29 cellular contexts compared by ENCODE assay signal in the genomic region with DNA sequence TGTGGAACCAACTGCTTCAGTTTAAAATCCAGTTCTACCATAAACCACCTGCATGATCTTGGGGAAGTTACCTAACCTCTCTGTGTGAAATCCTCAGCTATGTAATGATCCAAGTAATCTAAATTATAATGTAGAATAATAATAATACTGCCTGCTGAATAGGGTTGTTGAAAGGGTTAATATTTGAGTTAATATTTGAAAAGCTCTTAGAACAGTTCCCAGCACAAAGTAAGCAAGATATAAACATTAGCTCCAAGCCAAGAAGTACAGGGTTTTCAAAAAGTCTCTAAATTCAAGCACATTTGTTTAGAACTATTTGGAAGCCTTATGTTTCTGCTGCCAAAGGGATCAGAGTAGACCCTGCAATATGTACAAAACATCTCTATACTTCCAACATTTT.
DNase-seq lines count a peak whose midpoint lies in the region; ATAC-seq and TF ChIP-seq lines count a peak whose summit lies in the region.
"Had no signal": no experiment of that assay in that cellular context is flagged by ENCODE, and none has a peak within 500 bp of the region (broad histone marks: within the 10 kb centered on the region; RNA-seq: fewer than 3 reads in every experiment).

No MANE protein-coding gene starts in this region.

- TF ChIP-seq POLR2A in gastroesophageal sphincter (IDR thresholded peaks at IDR 0.05) (no peak), uterus (IDR thresholded peaks at IDR 0.05) (no peak), sigmoid colon (IDR thresholded peaks at IDR 0.05) (no peak)

- H3K27me3 ChIP-seq in heart right ventricle (peaks cover 0 to 51% (median 0%) of the 10 kb centered on the region in 7 donors), gastroesophageal sphincter (no peaks in the 10 kb centered on the region), neutrophil (no peaks in the 10 kb centered on the region), uterus (no peaks in the 10 kb centered on the region), HAP-1 (ENCODE audit: low read depth) (no peaks in the 10 kb centered on the region), sigmoid colon (no peaks in the 10 kb centered on the region)

- intact Hi-C loops in heart right ventricle (cut with DNase I), result no loop called here
- intact Hi-C loops in Right ventricle myocardium superior (cut with DNase I), result no loop called here
- intact Hi-C loops in uterus (cut with DNase I; ENCODE audit: low total_unique reads), result no loop called here
- intact Hi-C loops in sigmoid colon (cut with DNase I), result no loop called here

- H3K4me1 ChIP-seq in heart right ventricle (peaks cover 0 to 47% (median 13%) of the 10 kb centered on the region in 9 donors), gastroesophageal sphincter (peaks cover 0 to 26% (median 0%) of the 10 kb centered on the region in 3 donors), neutrophil (ENCODE audit: control insufficient read depth in 1 of 2, insufficient read depth in 1 of 2, low read depth in 1 of 2, low read length in 1 of 2) (peaks cover 0 to 13% of the 10 kb centered on the region in 2 experiments), uterus (peaks cover 0 to 3% of the 10 kb centered on the region in 2 donors), HAP-1 (0 out of 2 replicates have a peak, but pooled peaks cover 4% of the 10 kb centered on the region), sigmoid colon (peaks cover 0 to 10% (median 4%) of the 10 kb centered on the region in 4 donors)
- H3K4me1 ChIP-seq: Caco-2, psoas muscle had no signal

- no peak for ATAC-seq in heart right ventricle
- ATAC-seq in Right ventricle myocardium superior (ENCODE audit: poor library complexity), result no peak
- ATAC-seq in gastroesophageal sphincter, result no peak
- ATAC-seq: activated CD4-positive, CD25-positive, alpha-beta regulatory T cell treated with anti-CD3 and anti-CD28 coated beads, Interleukin-2, amount 50 U/mL, for 24 hours; activated CD8-positive, alpha-beta memory T cell treated with anti-CD3 and anti-CD28 coated beads, Interleukin-2, amount 10 ng/mL, durations not matched to agents 7 days and 5 days; activated T-cell treated with anti-CD3 and anti-CD28 coated beads, Interleukin-2, amount 50 U/mL, for 4 hours; left colon; PC-3; psoas muscle had no signal

- TF ChIP-seq CTCF in heart right ventricle (IDR thresholded peaks at IDR 0.05) (no peak), gastroesophageal sphincter (IDR thresholded peaks at IDR 0.05) (no peak), neutrophil (IDR thresholded peaks at IDR 0.05) (no peak), uterus (IDR thresholded peaks at IDR 0.05) (no peak), sigmoid colon (IDR thresholded peaks at IDR 0.05) (no peak)

- H3K9me3 ChIP-seq in heart right ventricle (peaks cover 0 to 10% (median 0%) of the 10 kb centered on the region in 11 donors), gastroesophageal sphincter (no peaks in the 10 kb centered on the region), neutrophil (no peaks in the 10 kb centered on the region), uterus (no peaks in the 10 kb centered on the region), HAP-1 (no peaks in the 10 kb centered on the region; the same call in 1 of the 2 replicates), sigmoid colon (no peaks in the 10 kb centered on the region)
- H3K9me3 ChIP-seq: Caco-2, psoas muscle had no signal

- DNase-seq in heart right ventricle (no peak), Right ventricle myocardium superior (no peak), uterus (no peak), HAP-1 (ENCODE audit: low spot score in 2 of 2) (no peak), KG1 (lab: John Stamatoyannopoulos, UW) (no peak), sigmoid colon (no peak)
- DNase-seq: activated CD4-positive, alpha-beta T cell treated with anti-CD3 and anti-CD28 coated beads, Interleukin-2, amount 50 U/mL, for 4 hours; activated CD8-positive, alpha-beta memory T cell treated with anti-CD3 and anti-CD28 coated beads, Interleukin-2, amount 10 ng/mL, durations not matched to agents 7 days and 5 days; activated gamma-delta T cell treated with Interleukin-2 at 50 U/mL for 16 hours; activated naive CD8-positive, alpha-beta T cell treated with anti-CD3 and anti-CD28 coated beads, Interleukin-2, amount 10 ng/mL, durations not matched to agents 7 days and 5 days; activated T-cell treated with anti-CD3 and anti-CD28 coated beads, Interleukin-2, amount 50 U/mL, for 4 hours; Caco-2; central memory CD4-positive, alpha-beta T cell; DND-41; GM23248; immature natural killer cell; left colon; NCI-H1092 treated with DMSO at 0.1 percent for 48 hours; NCI-H187 treated with DMSO at 0.1 percent for 48 hours; NCI-H2171; NCI-H510A; PC-3; psoas muscle; stimulated activated CD4-positive, alpha-beta T cell treated with anti-CD3 and anti-CD28 coated beads, Interleukin-4, amount 100 ng/mL, for 24 hours; T-helper 2 cell had no signal

- in situ Hi-C loops in HAP-1 (cut with MboI; ENCODE audit: low sequenced_read_pairs), result no loop called here

- H3K36me3 ChIP-seq in heart right ventricle (no peaks in the 10 kb centered on the region), gastroesophageal sphincter (no peaks in the 10 kb centered on the region), neutrophil (no peaks in the 10 kb centered on the region), uterus (no peaks in the 10 kb centered on the region), HAP-1 (replicated peaks) (no peaks in the 10 kb centered on the region), sigmoid colon (no peaks in the 10 kb centered on the region)

- TF ChIP-seq EP300 in gastroesophageal sphincter (IDR thresholded peaks at IDR 0.05) (no peak), sigmoid colon (IDR thresholded peaks at IDR 0.05) (no peak)

- H3K4me3 ChIP-seq in heart right ventricle (no peak overlapping the region), gastroesophageal sphincter (no peak overlapping the region), neutrophil (ENCODE audit: low read depth in 1 of 2, low read length in 1 of 2) (no peak overlapping the region), uterus (no peak overlapping the region), HAP-1 (no peak overlapping the region), sigmoid colon (no peak overlapping the region)
- H3K4me3 ChIP-seq: GM23248, psoas muscle had no signal

- H3K27ac ChIP-seq in heart right ventricle (peak overlapping the region in 7 of 10 donors; percentile 19 to 73 (median 67)), gastroesophageal sphincter (peak overlapping the region; percentile 29 to 72 (median 54)), neutrophil (peak overlapping the region; percentile 5), uterus (peak overlapping the region; percentile 10 to 83), sigmoid colon (peak overlapping the region in 2 of 4 donors; percentile 42 to 73)
- H3K27ac ChIP-seq: 22Rv1, psoas muscle had no signal
